Comparison of ENCODE assay signal across 16 cellular contexts in the genomic region with DNA sequence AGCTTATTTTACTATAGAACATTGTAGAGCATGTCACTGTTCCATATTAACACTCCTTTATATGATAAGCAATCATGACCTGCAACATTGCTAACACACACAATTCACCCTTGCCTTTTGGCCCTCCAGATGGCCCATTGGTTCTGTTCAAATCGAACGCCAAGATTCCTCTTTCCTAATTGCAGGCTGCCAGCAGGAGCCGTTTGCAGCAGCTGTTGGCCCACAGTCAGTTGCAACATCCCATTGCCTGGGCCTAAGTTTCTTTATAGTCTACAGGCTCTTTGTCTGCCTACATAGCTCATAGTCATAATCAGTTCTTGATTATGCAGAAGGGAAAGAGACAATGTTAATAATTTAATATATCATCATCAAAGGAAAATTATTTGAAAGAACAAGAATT. TPM values are rescaled to one million over a fixed set of nuclear protein-coding genes. Genes with fewer than 3 reads are reported as not detected.
DNase-seq lines count a peak whose midpoint lies in the region; ATAC-seq and TF ChIP-seq lines count a peak whose summit lies in the region.
"Had no signal": no experiment of that assay in that cellular context is flagged by ENCODE, and none has a peak within 500 bp of the region (broad histone marks: within the 10 kb centered on the region; RNA-seq: fewer than 3 reads in every experiment).

No MANE protein-coding gene starts in this region.

- WGBS in mesenchymal stem cell: 82% methylated on average over 3 of the region's 3 CpGs
- WGBS in stomach, 5 donors: 36 to 59% (median 44%) methylated on average over 3 of the region's 3 CpGs

- no peak overlapping the region for H4K91ac ChIP-seq in mesenchymal stem cell (ENCODE audit: low read length)

- H3K18ac ChIP-seq in mesenchymal stem cell (ENCODE audit: low read depth in 1 of 2, low read length in 2 of 2): no peak overlapping the region

- H3K27ac Mint-ChIP-seq in stimulated activated effector memory CD8-positive, alpha-beta T cell treated with anti-CD3 and anti-CD28 coated beads, Interleukin-12 subunit alpha, Interleukin-12 subunit beta, amount 100 ng/mL, for 72 hours: no peak overlapping the region
- H3K27ac Mint-ChIP-seq: activated T-cell treated with anti-CD3 and anti-CD28 coated beads, Interleukin-2, amount 50 U/mL, for 24 hours; GM23338; neural progenitor cell had no signal

- H3K9ac ChIP-seq in mesenchymal stem cell (ENCODE audit: low read length): no peak overlapping the region
- H3K9ac ChIP-seq: neural progenitor cell had no signal

- H3K79me1 ChIP-seq in mesenchymal stem cell (replicated peaks; ENCODE audit: low read length, poor library complexity, severe bottlenecking): no peaks in the 10 kb centered on the region

- intact Hi-C loops in stomach (cut with DNase I; ENCODE audit: low total_unique reads): no loop called here

- H3K4me2 ChIP-seq in mesenchymal stem cell (ENCODE audit: low read length, poor library complexity, severe bottlenecking): no peak overlapping the region
- H3K4me2 ChIP-seq: GM23338, neural progenitor cell had no signal

- DNase-seq in GM03348 (ENCODE audit: low spot score) (peak; percentile 53), NCI-H1694 (lab: John Stamatoyannopoulos, UW) (peak; percentile 93), amniotic epithelial cell (ENCODE audit: low read depth) (peak; percentile 44), mesenchymal stem cell (peak; percentile 14), stomach (no peak), NCI-H2107 treated with DMSO at 0.1 percent for 48 hours (lab: John Stamatoyannopoulos, UW; ENCODE audit: unreplicated experiment) (no peak)
- no peak for DNase-seq in stimulated activated effector memory CD8-positive, alpha-beta T cell treated with anti-CD3 and anti-CD28 coated beads, Interleukin-12 subunit alpha, Interleukin-12 subunit beta, amount 100 ng/mL, for 72 hours (ENCODE audit: low spot score in 2 of 2)
- DNase-seq: activated CD4-positive, CD25-positive, alpha-beta regulatory T cell; activated T-cell treated with anti-CD3 and anti-CD28 coated beads, Interleukin-2, amount 50 U/mL, for 24 hours; SJCRH30; small intestine had no signal

- H3K9me3 ChIP-seq in mesenchymal stem cell (ENCODE audit: control insufficient read depth, low read length): no peaks in the 10 kb centered on the region
- H3K9me3 ChIP-seq in stomach: no peaks in the 10 kb centered on the region
- H3K9me3 ChIP-seq: SJCRH30, thoracic aorta had no signal

- no peak overlapping the region for H2AFZ ChIP-seq in mesenchymal stem cell (ENCODE audit: low read depth, low read length)
- H2AFZ ChIP-seq: GM23338, neural progenitor cell had no signal

- ATAC-seq in stimulated activated effector memory CD8-positive, alpha-beta T cell treated with anti-CD3 and anti-CD28 coated beads, Interleukin-12 subunit alpha, Interleukin-12 subunit beta, amount 100 ng/mL, for 72 hours: no peak
- no peak for ATAC-seq in HG02852 (IDR thresholded peaks at IDR 0.05; ENCODE audit: unreplicated experiment)
- ATAC-seq: GM23338, HepG2 had no signal

- no peak for TF ChIP-seq EP300 in stomach (IDR thresholded peaks at IDR 0.05)

- H3K4me3 Mint-ChIP-seq in stimulated activated effector memory CD8-positive, alpha-beta T cell treated with anti-CD3 and anti-CD28 coated beads, Interleukin-12 subunit alpha, Interleukin-12 subunit beta, amount 100 ng/mL, for 72 hours: no peak overlapping the region
- H3K4me3 Mint-ChIP-seq: activated T-cell treated with anti-CD3 and anti-CD28 coated beads, Interleukin-2, amount 50 U/mL, for 24 hours; GM23338; neural progenitor cell had no signal

- TF ChIP-seq POLR2A in stomach (IDR thresholded peaks at IDR 0.05): no peak

- H3K23ac ChIP-seq in mesenchymal stem cell (ENCODE audit: low read length in 2 of 2): no peak overlapping the region

- H3K36me3 Mint-ChIP-seq in stimulated activated effector memory CD8-positive, alpha-beta T cell treated with anti-CD3 and anti-CD28 coated beads, Interleukin-12 subunit alpha, Interleukin-12 subunit beta, amount 100 ng/mL, for 72 hours: no peaks in the 10 kb centered on the region
- H3K36me3 Mint-ChIP-seq: neural progenitor cell had no signal

- H3K27ac ChIP-seq in mesenchymal stem cell (ENCODE audit: low read length, poor library complexity, severe bottlenecking) (no peak overlapping the region), stomach (no peak overlapping the region)
- H3K27ac ChIP-seq: neural progenitor cell, SJCRH30, thoracic aorta had no signal

- no peak overlapping the region for H4K8ac ChIP-seq in mesenchymal stem cell (ENCODE audit: low read length)

- H3K9me3 Mint-ChIP-seq in stimulated activated effector memory CD8-positive, alpha-beta T cell treated with anti-CD3 and anti-CD28 coated beads, Interleukin-12 subunit alpha, Interleukin-12 subunit beta, amount 100 ng/mL, for 72 hours: no peaks in the 10 kb centered on the region
- H3K9me3 Mint-ChIP-seq: activated T-cell treated with anti-CD3 and anti-CD28 coated beads, Interleukin-2, amount 50 U/mL, for 24 hours; GM23338; neural progenitor cell had no signal

- H3K4ac ChIP-seq in mesenchymal stem cell (ENCODE audit: low read depth in 1 of 2, low read length in 2 of 2): no peak overlapping the region

- H2BK120ac ChIP-seq in mesenchymal stem cell (ENCODE audit: low read depth, low read length): no peak overlapping the region

- no peak overlapping the region for H2BK12ac ChIP-seq in mesenchymal stem cell (ENCODE audit: low read length in 2 of 2)

- no peak overlapping the region for H3K4me3 ChIP-seq in mesenchymal stem cell (ENCODE audit: insufficient read depth in 1 of 2, low read depth in 1 of 2, low read length in 2 of 2)
- no peak overlapping the region for H3K4me3 ChIP-seq in stomach
- H3K4me3 ChIP-seq: GM23338, neural progenitor cell, SJCRH30, thoracic aorta had no signal

- H2BK5ac ChIP-seq in mesenchymal stem cell (ENCODE audit: low read depth, low read length, poor library complexity, severe bottlenecking): no peak overlapping the region

- H2BK15ac ChIP-seq in mesenchymal stem cell (ENCODE audit: low read depth, poor library complexity, severe bottlenecking): no peak overlapping the region

- H2AK5ac ChIP-seq in mesenchymal stem cell (ENCODE audit: low read length, severe bottlenecking): no peak overlapping the region

- no peaks in the 10 kb centered on the region for H3K4me1 Mint-ChIP-seq in stimulated activated effector memory CD8-positive, alpha-beta T cell treated with anti-CD3 and anti-CD28 coated beads, Interleukin-12 subunit alpha, Interleukin-12 subunit beta, amount 100 ng/mL, for 72 hours
- H3K4me1 Mint-ChIP-seq: GM23338, neural progenitor cell had no signal

- no peak for TF ChIP-seq CTCF in stomach (IDR thresholded peaks at IDR 0.05)

- H3K4me1 ChIP-seq in mesenchymal stem cell (ENCODE audit: control insufficient read depth, insufficient read depth, low read depth, low read length): peaks cover 2% of the 10 kb centered on the region
- H3K4me1 ChIP-seq in stomach: no peaks in the 10 kb centered on the region
- H3K4me1 ChIP-seq: neural progenitor cell, SJCRH30 had no signal

- no peaks in the 10 kb centered on the region for H3K27me3 ChIP-seq in mesenchymal stem cell (ENCODE audit: control insufficient read depth in 1 of 2, insufficient read depth in 1 of 2, low read length in 2 of 2)
- no peaks in the 10 kb centered on the region for H3K27me3 ChIP-seq in stomach
- H3K27me3 ChIP-seq: neural progenitor cell, SJCRH30 had no signal

- no peaks in the 10 kb centered on the region for H3K36me3 ChIP-seq in mesenchymal stem cell (ENCODE audit: control insufficient read depth in 1 of 2, insufficient read depth in 2 of 2, low read depth in 1 of 2, low read length in 2 of 2)
- H3K36me3 ChIP-seq in stomach: no peaks in the 10 kb centered on the region
- H3K36me3 ChIP-seq: neural progenitor cell, SJCRH30, thoracic aorta had no signal

- H3K14ac ChIP-seq in mesenchymal stem cell (ENCODE audit: low read length in 2 of 2): no peak overlapping the region

RNA-seq across cellular contexts. Expression of a gene that starts 37.6 kb away (rescaled TPM):
- 51.9 TPM for polyA plus RNA-seq in mesenchymal stem cell (2013, experiment 1 of 2)
- 53.8 TPM for polyA plus RNA-seq in mesenchymal stem cell (2013, experiment 2 of 2)
- total RNA-seq in stomach: 100 to 1,000 TPM in 1 of 5 donors, 10 to 100 TPM in 4; 13.3 to 115 (median 63.6) TPM
- polyA plus RNA-seq in stomach: 10 to 100 TPM in 2 of 3 donors, 1 to 10 TPM in 1; 9.5 to 18.6 (median 18.6) TPM
- total RNA-seq: HepG2 had no signal
- polyA plus RNA-seq: HepG2 had no signal

Comparison
In these comparisons a context has a peak if more than half of its experiments do, and no peak if none do; other contexts are left out.
1. DNase-seq: peak in GM03348 (single experiment), NCI-H1694 (single experiment), amniotic epithelial cell (single experiment) and mesenchymal stem cell (single experiment); none in stomach (single experiment), stimulated activated effector memory CD8-positive, alpha-beta T cell treated with anti-CD3 and anti-CD28 coated beads, Interleukin-12 subunit alpha, Interleukin-12 subunit beta, amount 100 ng/mL, for 72 hours (0 of 2) and NCI-H2107 treated with DMSO at 0.1 percent for 48 hours (single experiment).